ENCODE assay signal across 1 cellular context in the genomic region with DNA sequence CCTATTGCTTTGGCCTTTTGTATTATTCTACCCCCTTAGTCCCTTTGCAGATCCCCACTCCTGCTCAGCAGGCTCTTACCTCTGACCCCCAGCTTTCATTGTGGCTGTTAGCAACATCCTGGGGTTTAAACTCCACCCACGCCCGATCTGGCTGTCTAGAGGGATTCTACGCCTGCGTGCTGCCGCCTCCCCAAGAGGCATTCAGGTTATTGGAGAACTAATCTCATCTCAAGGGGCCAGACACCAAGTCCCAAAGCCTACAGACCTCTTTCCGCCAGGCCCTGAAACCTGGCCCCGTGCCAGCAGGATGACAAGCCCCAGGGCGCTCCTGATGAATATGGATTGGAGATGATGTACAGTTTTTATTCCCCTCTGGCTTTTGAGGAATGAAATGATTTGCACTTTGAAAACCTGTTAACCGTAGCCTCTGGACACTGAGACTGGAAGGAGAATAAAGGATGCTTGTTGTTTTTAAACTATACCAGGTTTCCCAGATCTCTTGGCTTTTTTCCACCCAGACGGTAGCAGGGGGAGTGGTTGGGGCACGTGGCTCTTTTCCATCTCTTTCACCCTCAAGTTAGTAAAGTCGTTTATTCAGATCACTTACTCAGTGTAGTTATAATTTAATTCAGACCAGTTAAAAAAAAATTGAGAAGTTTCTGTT.
TF ChIP-seq lines count a peak whose summit lies in the region.

No MANE protein-coding gene starts in this region.

TF ChIP-seq in K562, 482 proteins besides CTCF, POLR2A, EP300 and RAD21 (continued from another document and continues in another):
- peak; percentile 50; the same call in 1 of the 2 replicates for TF ChIP-seq ZBTB2 (IDR thresholded peaks at IDR 0.05)
- no peak for TF ChIP-seq ZNF316 (IDR thresholded peaks at IDR 0.05)
- peak; percentile 39; the same call in 1 of the 2 replicates for TF ChIP-seq FOXM1 (IDR thresholded peaks at IDR 0.05; ENCODE audit: low read depth)
- no peak for TF ChIP-seq FOXM1 (CRISPR knock-in tag; IDR thresholded peaks at IDR 0.05; ENCODE audit: low read depth)
- TF ChIP-seq ZBTB9 (CRISPR knock-in tag; IDR thresholded peaks at IDR 0.05): no peak
- no peak for TF ChIP-seq KAT2B (IDR thresholded peaks at IDR 0.05; ENCODE audit: low read depth, low read length)
- TF ChIP-seq THAP12 (CRISPR knock-in tag; IDR thresholded peaks at IDR 0.05): no peak
- TF ChIP-seq ZNF212 (CRISPR knock-in tag; IDR thresholded peaks at IDR 0.05): no peak
- TF ChIP-seq MCM2 (IDR thresholded peaks at IDR 0.05; ENCODE audit: low read depth): no peak
- no peak for TF ChIP-seq RNF219 (CRISPR knock-in tag; IDR thresholded peaks at IDR 0.05)
- TF ChIP-seq, protein P1, sequence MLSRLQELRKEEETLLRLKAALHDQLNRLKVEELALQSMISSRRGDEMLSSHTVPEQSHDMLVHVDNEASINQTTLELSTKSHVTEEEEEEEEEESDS (CRISPR knock-in tag; IDR thresholded peaks at IDR 0.05): no peak
- TF ChIP-seq ZBTB17 (CRISPR knock-in tag; IDR thresholded peaks at IDR 0.05): no peak
- no peak for TF ChIP-seq GABPA (tag; conservative IDR thresholded peaks at IDR 0.05; ENCODE audit: low read depth)
- TF ChIP-seq KLF13 (tag; IDR thresholded peaks at IDR 0.05; ENCODE audit: borderline replicate concordance, low read depth): no peak
- TF ChIP-seq SMAD4 (CRISPR knock-in tag; conservative IDR thresholded peaks at IDR 0.05): peak; percentile 48
- no peak for TF ChIP-seq CGGBP1 (CRISPR knock-in tag; IDR thresholded peaks at IDR 0.05)
- no peak for TF ChIP-seq ZFP1 (CRISPR knock-in tag; IDR thresholded peaks at IDR 0.05)
- no peak for TF ChIP-seq NFRKB (IDR thresholded peaks at IDR 0.05; ENCODE audit: low read depth)
- no peak for TF ChIP-seq ZNF140 (CRISPR knock-in tag; IDR thresholded peaks at IDR 0.05)
- no peak for TF ChIP-seq ZC3H4 (CRISPR knock-in tag; IDR thresholded peaks at IDR 0.05; ENCODE audit: borderline replicate concordance)
- 0 out of 2 replicates have a peak, but pooled peaks have one; percentile 36 for TF ChIP-seq HCFC1 (IDR thresholded peaks at IDR 0.05; ENCODE audit: low read depth, low read length)
- no peak for TF ChIP-seq KDM2B (CRISPR knock-in tag; IDR thresholded peaks at IDR 0.05)
- peak; percentile 54 for TF ChIP-seq NCOR1 (IDR thresholded peaks at IDR 0.05)
- TF ChIP-seq KDM1A (IDR thresholded peaks at IDR 0.05): peak; percentile 74 to 75; a peak in 2 of 4 replicates
- peak; percentile 75 for TF ChIP-seq NR2C1 (IDR thresholded peaks at IDR 0.05)
- peak; percentile 80 for TF ChIP-seq NR2C1 (tag; IDR thresholded peaks at IDR 0.05)
- TF ChIP-seq TBP (optimal IDR thresholded peaks at IDR 0.05; ENCODE audit: low read depth, low read length): no peak
- TF ChIP-seq, protein P2, sequence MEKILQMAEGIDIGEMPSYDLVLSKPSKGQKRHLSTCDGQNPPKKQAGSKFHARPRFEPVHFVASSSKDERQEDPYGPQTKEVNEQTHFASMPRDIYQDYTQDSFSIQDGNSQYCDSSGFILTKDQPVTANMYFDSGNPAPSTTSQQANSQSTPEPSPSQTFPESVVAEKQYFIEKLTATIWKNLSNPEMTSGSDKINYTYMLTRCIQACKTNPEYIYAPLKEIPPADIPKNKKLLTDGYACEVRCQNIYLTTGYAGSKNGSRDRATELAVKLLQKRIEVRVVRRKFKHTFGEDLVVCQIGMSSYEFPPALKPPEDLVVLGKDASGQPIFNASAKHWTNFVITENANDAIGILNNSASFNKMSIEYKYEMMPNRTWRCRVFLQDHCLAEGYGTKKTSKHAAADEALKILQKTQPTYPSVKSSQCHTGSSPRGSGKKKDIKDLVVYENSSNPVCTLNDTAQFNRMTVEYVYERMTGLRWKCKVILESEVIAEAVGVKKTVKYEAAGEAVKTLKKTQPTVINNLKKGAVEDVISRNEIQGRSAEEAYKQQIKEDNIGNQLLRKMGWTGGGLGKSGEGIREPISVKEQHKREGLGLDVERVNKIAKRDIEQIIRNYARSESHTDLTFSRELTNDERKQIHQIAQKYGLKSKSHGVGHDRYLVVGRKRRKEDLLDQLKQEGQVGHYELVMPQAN (IDR thresholded peaks at IDR 0.05; ENCODE audit: borderline replicate concordance): no peak
- TF ChIP-seq, protein P3, sequence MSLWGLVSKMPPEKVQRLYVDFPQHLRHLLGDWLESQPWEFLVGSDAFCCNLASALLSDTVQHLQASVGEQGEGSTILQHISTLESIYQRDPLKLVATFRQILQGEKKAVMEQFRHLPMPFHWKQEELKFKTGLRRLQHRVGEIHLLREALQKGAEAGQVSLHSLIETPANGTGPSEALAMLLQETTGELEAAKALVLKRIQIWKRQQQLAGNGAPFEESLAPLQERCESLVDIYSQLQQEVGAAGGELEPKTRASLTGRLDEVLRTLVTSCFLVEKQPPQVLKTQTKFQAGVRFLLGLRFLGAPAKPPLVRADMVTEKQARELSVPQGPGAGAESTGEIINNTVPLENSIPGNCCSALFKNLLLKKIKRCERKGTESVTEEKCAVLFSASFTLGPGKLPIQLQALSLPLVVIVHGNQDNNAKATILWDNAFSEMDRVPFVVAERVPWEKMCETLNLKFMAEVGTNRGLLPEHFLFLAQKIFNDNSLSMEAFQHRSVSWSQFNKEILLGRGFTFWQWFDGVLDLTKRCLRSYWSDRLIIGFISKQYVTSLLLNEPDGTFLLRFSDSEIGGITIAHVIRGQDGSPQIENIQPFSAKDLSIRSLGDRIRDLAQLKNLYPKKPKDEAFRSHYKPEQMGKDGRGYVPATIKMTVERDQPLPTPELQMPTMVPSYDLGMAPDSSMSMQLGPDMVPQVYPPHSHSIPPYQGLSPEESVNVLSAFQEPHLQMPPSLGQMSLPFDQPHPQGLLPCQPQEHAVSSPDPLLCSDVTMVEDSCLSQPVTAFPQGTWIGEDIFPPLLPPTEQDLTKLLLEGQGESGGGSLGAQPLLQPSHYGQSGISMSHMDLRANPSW (CRISPR knock-in tag; IDR thresholded peaks at IDR 0.05): no peak
- no peak for TF ChIP-seq GATAD2A (IDR thresholded peaks at IDR 0.05)
- TF ChIP-seq, protein P4, sequence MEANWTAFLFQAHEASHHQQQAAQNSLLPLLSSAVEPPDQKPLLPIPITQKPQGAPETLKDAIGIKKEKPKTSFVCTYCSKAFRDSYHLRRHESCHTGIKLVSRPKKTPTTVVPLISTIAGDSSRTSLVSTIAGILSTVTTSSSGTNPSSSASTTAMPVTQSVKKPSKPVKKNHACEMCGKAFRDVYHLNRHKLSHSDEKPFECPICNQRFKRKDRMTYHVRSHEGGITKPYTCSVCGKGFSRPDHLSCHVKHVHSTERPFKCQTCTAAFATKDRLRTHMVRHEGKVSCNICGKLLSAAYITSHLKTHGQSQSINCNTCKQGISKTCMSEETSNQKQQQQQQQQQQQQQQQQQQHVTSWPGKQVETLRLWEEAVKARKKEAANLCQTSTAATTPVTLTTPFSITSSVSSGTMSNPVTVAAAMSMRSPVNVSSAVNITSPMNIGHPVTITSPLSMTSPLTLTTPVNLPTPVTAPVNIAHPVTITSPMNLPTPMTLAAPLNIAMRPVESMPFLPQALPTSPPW (CRISPR knock-in tag; IDR thresholded peaks at IDR 0.05): no peak
- no peak for TF ChIP-seq BACH1 (tag; IDR thresholded peaks at IDR 0.05)
- TF ChIP-seq CHD4 (IDR thresholded peaks at IDR 0.05; ENCODE audit: insufficient read depth, insufficient replicate concordance, low read depth, low read length, poor library complexity, severe bottlenecking): no peak
- no peak for TF ChIP-seq TAF9B (IDR thresholded peaks at IDR 0.05; ENCODE audit: partially characterized antibody)
- TF ChIP-seq NCOA6 (IDR thresholded peaks at IDR 0.05): no peak
- no peak for TF ChIP-seq ZNF76 (CRISPR knock-in tag; IDR thresholded peaks at IDR 0.05; ENCODE audit: borderline replicate concordance)
- no peak for TF ChIP-seq RNF2 (IDR thresholded peaks at IDR 0.05)
- no peak for TF ChIP-seq ZNF408 (CRISPR knock-in tag; IDR thresholded peaks at IDR 0.05; ENCODE audit: low read depth)
- no peak for TF ChIP-seq NFXL1 (CRISPR knock-in tag; IDR thresholded peaks at IDR 0.05)
- peak in 1 of 2 experiments; percentile 85; a peak in 2 of 4 replicates for TF ChIP-seq RCOR1 (IDR thresholded peaks at IDR 0.05; ENCODE audit: borderline replicate concordance in 1 of 2, low read depth in 2 of 2, low read length in 2 of 2)
- no peak for TF ChIP-seq ZNF263 (CRISPR knock-in tag; IDR thresholded peaks at IDR 0.05; ENCODE audit: borderline replicate concordance)
- no peak for TF ChIP-seq TEAD2 (tag; IDR thresholded peaks at IDR 0.05)
- no peak for TF ChIP-seq CBX3 (IDR thresholded peaks at IDR 0.05; ENCODE audit: borderline replicate concordance in 1 of 2, low read length in 2 of 2)
- TF ChIP-seq E4F1 (CRISPR knock-in tag; IDR thresholded peaks at IDR 0.05; ENCODE audit: borderline replicate concordance): no peak
- TF ChIP-seq, protein P5, sequence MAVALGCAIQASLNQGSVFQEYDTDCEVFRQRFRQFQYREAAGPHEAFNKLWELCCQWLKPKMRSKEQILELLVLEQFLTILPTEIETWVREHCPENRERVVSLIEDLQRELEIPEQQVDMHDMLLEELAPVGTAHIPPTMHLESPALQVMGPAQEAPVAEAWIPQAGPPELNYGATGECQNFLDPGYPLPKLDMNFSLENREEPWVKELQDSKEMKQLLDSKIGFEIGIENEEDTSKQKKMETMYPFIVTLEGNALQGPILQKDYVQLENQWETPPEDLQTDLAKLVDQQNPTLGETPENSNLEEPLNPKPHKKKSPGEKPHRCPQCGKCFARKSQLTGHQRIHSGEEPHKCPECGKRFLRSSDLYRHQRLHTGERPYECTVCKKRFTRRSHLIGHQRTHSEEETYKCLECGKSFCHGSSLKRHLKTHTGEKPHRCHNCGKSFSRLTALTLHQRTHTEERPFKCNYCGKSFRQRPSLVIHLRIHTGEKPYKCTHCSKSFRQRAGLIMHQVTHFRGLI (CRISPR knock-in tag; IDR thresholded peaks at IDR 0.05): no peak
- no peak for TF ChIP-seq DACH1 (IDR thresholded peaks at IDR 0.05; ENCODE audit: partially characterized antibody)
